In the genomic region with DNA sequence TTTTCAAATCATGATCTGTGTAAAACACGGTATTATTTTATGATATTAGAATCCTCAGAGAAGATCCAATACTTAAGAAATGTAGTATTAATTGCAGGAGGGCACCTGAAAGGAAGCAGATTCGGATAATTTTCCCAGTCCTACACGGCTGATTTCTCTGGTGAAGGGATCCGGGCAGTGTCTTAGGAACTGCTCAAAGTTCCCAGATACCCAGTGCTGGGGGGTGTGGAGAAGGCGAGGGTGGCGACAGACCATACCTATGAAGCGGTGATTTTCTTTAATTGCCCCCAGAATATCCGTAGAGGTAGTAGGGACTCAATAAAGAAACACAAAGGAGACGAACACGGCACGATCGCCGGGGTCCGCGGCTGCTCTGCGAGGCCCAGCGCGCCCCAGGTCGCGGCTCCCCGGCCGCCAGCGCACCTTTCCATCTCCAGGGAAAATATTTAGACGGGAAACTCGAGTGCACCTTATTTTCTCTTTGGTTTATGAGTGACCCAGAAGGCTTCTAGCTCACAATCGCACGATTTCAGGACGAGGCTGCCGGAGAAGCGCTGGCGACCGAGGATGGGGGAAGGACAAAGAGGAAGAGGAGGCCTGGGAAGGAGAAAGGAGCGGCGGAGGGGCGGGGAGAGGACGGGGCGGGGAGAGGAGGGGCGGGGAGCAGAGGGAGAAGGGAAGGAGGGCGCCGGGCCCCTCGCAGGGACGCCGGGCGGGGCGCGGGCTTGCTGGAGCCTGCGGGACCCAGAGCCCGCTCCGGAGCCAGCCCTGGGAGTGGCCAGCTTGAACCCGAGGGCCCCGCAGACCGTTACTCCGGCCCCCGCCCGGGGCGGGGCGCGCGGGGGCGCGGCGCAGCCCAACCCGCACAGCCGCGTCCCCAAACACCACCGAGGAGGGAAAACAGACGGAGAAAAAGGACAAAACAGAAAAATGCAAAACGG, we compare ENCODE assay signal across 10 cellular contexts. TPM values are rescaled to one million over a fixed set of nuclear protein-coding genes. Genes with fewer than 3 reads are reported as not detected.
DNase-seq lines count a peak whose midpoint lies in the region; ATAC-seq and TF ChIP-seq lines count a peak whose summit lies in the region.
"Had no signal": no experiment of that assay in that cellular context is flagged by ENCODE, and none has a peak within 500 bp of the region (broad histone marks: within the 10 kb centered on the region; RNA-seq: fewer than 3 reads in every experiment).

No MANE protein-coding gene starts in this region.

- peak overlapping the region; percentile 90 for H3K4me2 ChIP-seq in hepatocyte

- 1% methylated on average over 48 of the region's 68 CpGs for WGBS in hepatocyte (ENCODE audit: low lambda C conversion rate, missing lambda C conversion rate)
- WGBS in spleen, 5 donors: 4 to 15% (median 6%) methylated on average over 59 to 68 of the region's 68 CpGs

- H4K20me1 ChIP-seq in hepatocyte (ENCODE audit: insufficient read depth, poor library complexity, severe bottlenecking): peaks cover 18% of the 10 kb centered on the region

- H3K9me2 ChIP-seq in hepatocyte (replicated peaks; ENCODE audit: insufficient read depth): no peaks in the 10 kb centered on the region

- intact Hi-C loops in spleen (cut with DNase I; ENCODE audit: low total_unique reads): no loop called here

- H3K79me2 ChIP-seq in hepatocyte: peaks cover 39% of the 10 kb centered on the region

- H3K4me1 ChIP-seq in hepatocyte (ENCODE audit: insufficient read depth) (no peaks in the 10 kb centered on the region), spleen (peaks cover 7 to 42% (median 27%) of the 10 kb centered on the region in 6 donors)

- TF ChIP-seq POLR2A in spleen (IDR thresholded peaks at IDR 0.05): no peak

- H3K4me3 ChIP-seq in hepatocyte (peak overlapping the region; percentile 69), spleen (peak overlapping the region in 7 of 8 donors; percentile 14 to 62 (median 32))

- no peaks in the 10 kb centered on the region for H3K36me3 ChIP-seq in hepatocyte (replicated peaks; ENCODE audit: insufficient read depth, low read depth)
- H3K36me3 ChIP-seq in spleen: no peaks in the 10 kb centered on the region

- H3K27me3 ChIP-seq in hepatocyte: peaks cover 9% of the 10 kb centered on the region
- peaks cover 0 to 72% (median 57%) of the 10 kb centered on the region in 7 donors for H3K27me3 ChIP-seq in spleen (replicated peaks in 1 of 7)

- peak overlapping the region; percentile 97 for H3K27ac ChIP-seq in hepatocyte
- H3K27ac ChIP-seq in spleen: no peak overlapping the region

- peak overlapping the region; percentile 81 for H2AFZ ChIP-seq in hepatocyte

- no peaks in the 10 kb centered on the region for H3K9me3 ChIP-seq in hepatocyte (ENCODE audit: low read depth)
- H3K9me3 ChIP-seq in spleen: peaks cover 0 to 20% (median 0%) of the 10 kb centered on the region in 8 donors

- TF ChIP-seq CTCF in hepatocyte (IDR thresholded peaks at IDR 0.05; ENCODE audit: poor library complexity) (no peak), spleen (IDR thresholded peaks at IDR 0.05 in 8 of 11, conservative IDR thresholded peaks at IDR 0.05 in 3 of 11) (no peak)

- ATAC-seq in SK-N-SH treated with all-trans-retinoic acid at 6 μM for 48 hours (peak; percentile 41), HG03039 (IDR thresholded peaks at IDR 0.05; ENCODE audit: unreplicated experiment) (no peak)

- DNase-seq in NCI-H524 (lab: John Stamatoyannopoulos, UW): peak; percentile 60 to 72
- DNase-seq in NCI-H524 treated with DMSO at 0.1 percent for 48 hours (lab: John Stamatoyannopoulos, UW): no peak
- peak; percentile 82 for DNase-seq in hepatocyte (ENCODE audit: low spot score)
- DNase-seq in spleen: no peak
- no peak for DNase-seq in cerebellar nuclear complex (lab: John Stamatoyannopoulos, UW)
- DNase-seq in dedifferentiated amniotic fluid mesenchymal stem cell (ENCODE audit: extremely low spot score): no peak

TF ChIP-seq in SK-N-SH treated with all-trans-retinoic acid at 6 μM for 48 hours, 23 proteins besides CTCF, POLR2A, EP300 and RAD21 (continues in another document):
- TF ChIP-seq POU6F1 (CRISPR knock-in tag; IDR thresholded peaks at IDR 0.05; ENCODE audit: borderline replicate concordance, low read depth): no peak
- no peak for TF ChIP-seq ISL1 (CRISPR knock-in tag; IDR thresholded peaks at IDR 0.05)
- TF ChIP-seq RARB (CRISPR knock-in tag; IDR thresholded peaks at IDR 0.05): no peak
- no peak for TF ChIP-seq SNAI2 (CRISPR knock-in tag; IDR thresholded peaks at IDR 0.05)
- TF ChIP-seq ESRRG (CRISPR knock-in tag; IDR thresholded peaks at IDR 0.05): no peak
- TF ChIP-seq GLIS3 (CRISPR knock-in tag; IDR thresholded peaks at IDR 0.05): no peak
- TF ChIP-seq TOX (CRISPR knock-in tag; IDR thresholded peaks at IDR 0.05; ENCODE audit: borderline replicate concordance): no peak
- TF ChIP-seq OSR1 (CRISPR knock-in tag; IDR thresholded peaks at IDR 0.05): no peak
- TF ChIP-seq CREB5 (CRISPR knock-in tag; IDR thresholded peaks at IDR 0.05; ENCODE audit: low read depth): no peak
- TF ChIP-seq, protein P1, sequence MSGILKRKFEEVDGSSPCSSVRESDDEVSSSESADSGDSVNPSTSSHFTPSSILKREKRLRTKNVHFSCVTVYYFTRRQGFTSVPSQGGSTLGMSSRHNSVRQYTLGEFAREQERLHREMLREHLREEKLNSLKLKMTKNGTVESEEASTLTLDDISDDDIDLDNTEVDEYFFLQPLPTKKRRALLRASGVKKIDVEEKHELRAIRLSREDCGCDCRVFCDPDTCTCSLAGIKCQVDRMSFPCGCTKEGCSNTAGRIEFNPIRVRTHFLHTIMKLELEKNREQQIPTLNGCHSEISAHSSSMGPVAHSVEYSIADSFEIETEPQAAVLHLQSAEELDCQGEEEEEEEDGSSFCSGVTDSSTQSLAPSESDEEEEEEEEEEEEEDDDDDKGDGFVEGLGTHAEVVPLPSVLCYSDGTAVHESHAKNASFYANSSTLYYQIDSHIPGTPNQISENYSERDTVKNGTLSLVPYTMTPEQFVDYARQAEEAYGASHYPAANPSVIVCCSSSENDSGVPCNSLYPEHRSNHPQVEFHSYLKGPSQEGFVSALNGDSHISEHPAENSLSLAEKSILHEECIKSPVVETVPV (CRISPR knock-in tag; IDR thresholded peaks at IDR 0.05): no peak
- no peak for TF ChIP-seq ZNF70 (CRISPR knock-in tag; IDR thresholded peaks at IDR 0.05)
- TF ChIP-seq, protein P2, sequence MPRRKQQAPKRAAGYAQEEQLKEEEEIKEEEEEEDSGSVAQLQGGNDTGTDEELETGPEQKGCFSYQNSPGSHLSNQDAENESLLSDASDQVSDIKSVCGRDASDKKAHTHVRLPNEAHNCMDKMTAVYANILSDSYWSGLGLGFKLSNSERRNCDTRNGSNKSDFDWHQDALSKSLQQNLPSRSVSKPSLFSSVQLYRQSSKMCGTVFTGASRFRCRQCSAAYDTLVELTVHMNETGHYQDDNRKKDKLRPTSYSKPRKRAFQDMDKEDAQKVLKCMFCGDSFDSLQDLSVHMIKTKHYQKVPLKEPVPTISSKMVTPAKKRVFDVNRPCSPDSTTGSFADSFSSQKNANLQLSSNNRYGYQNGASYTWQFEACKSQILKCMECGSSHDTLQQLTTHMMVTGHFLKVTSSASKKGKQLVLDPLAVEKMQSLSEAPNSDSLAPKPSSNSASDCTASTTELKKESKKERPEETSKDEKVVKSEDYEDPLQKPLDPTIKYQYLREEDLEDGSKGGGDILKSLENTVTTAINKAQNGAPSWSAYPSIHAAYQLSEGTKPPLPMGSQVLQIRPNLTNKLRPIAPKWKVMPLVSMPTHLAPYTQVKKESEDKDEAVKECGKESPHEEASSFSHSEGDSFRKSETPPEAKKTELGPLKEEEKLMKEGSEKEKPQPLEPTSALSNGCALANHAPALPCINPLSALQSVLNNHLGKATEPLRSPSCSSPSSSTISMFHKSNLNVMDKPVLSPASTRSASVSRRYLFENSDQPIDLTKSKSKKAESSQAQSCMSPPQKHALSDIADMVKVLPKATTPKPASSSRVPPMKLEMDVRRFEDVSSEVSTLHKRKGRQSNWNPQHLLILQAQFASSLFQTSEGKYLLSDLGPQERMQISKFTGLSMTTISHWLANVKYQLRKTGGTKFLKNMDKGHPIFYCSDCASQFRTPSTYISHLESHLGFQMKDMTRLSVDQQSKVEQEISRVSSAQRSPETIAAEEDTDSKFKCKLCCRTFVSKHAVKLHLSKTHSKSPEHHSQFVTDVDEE (CRISPR knock-in tag; IDR thresholded peaks at IDR 0.05): no peak

RNA-seq across cellular contexts. Expression of gene SOX11, which starts 1.2 kb away (rescaled TPM):
- 16.6 and 20.7 TPM in 2 replicates for total RNA-seq in hepatocyte
- 2.5 and 3.0 TPM in 2 replicates for polyA plus RNA-seq in hepatocyte
- total RNA-seq in spleen: under 1 TPM; 0.23 to 0.92 (median 0.32) TPM
- under 1 TPM; 0.09 to 0.32 (median 0.26) TPM for polyA plus RNA-seq in spleen
- total RNA-seq: ureter had no signal
- polyA plus RNA-seq: adipose tissue had no signal

Comparison
In these comparisons a context has a peak if more than half of its experiments do, and no peak if none do; other contexts are left out.
1. DNase-seq: peak in NCI-H524 (2 of 2) and hepatocyte (single experiment); none in NCI-H524 treated with DMSO at 0.1 percent for 48 hours (single experiment), spleen (single experiment), cerebellar nuclear complex (0 of 2) and dedifferentiated amniotic fluid mesenchymal stem cell (single experiment).